ENCODE assay signal across 8 cellular contexts in the genomic region with DNA sequence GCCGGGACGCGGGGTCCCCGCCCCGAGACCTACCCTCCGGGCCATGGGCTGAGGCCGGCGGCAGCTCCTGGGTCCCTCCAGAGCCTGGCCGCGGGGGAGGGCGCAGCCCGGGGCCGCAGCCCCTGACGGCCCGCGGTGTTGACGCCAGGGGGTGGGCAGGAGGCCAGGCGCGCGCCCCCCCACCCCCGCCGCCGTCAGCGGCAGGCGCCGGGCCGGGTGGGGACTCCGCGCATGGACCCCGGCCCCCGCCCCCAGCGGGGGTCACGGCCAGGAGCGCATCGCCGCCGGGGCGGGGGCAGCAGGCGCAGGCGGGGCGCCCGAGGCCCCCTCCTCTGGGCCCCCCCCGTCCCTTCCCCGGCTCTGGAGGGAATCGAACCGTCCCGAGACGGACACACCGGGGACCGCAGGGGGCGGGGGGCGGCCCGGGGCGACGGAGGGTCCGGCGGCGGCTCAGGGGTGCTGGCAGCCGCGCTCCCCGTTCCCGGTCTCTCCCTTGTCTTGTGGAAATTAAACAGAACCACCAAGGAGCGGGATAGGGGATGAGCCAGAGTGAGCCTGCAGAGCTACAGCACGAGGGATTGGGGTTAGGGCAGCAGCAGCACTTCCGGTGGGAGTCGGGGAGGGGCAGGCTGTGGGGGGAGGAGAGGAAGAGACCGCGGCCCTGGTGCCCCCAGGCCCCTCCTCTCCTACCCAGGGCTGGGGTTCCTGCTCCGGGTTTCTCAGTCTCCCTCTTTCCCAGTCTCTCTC. TPM values are rescaled to one million over a fixed set of nuclear protein-coding genes. Genes with fewer than 3 reads are reported as not detected.
DNase-seq lines count a peak whose midpoint lies in the region; ATAC-seq, FAIRE-seq and TF ChIP-seq lines count a peak whose summit lies in the region.

A gene (minus strand): TSS at position 491 of the 747 bp plus-strand sequence. CDS start 446 bp downstream, at position 45.

- no peak for ATAC-seq in activated CD4-positive, alpha-beta T cell treated with anti-CD3 and anti-CD28 coated beads for 36 hours
- ATAC-seq in GM19395 (IDR thresholded peaks at IDR 0.05; ENCODE audit: unreplicated experiment): no peak

- H4K20me1 ChIP-seq in neural cell (ENCODE audit: insufficient read depth): no peaks in the 10 kb centered on the region

- H3K27me3 ChIP-seq in HUES6 (ENCODE audit: control insufficient read depth, insufficient read depth, low read length) (peaks cover 74% of the 10 kb centered on the region), endocrine pancreas (ENCODE audit: control insufficient read depth, insufficient read depth, low read length) (peaks cover 4% of the 10 kb centered on the region), neural cell (ENCODE audit: insufficient read depth, low read depth, low read length) (no peaks in the 10 kb centered on the region)

- no peaks in the 10 kb centered on the region for H3F3A ChIP-seq in neural cell (ENCODE audit: insufficient read depth, low read length, poor library complexity, severe bottlenecking)

- peaks cover 20% of the 10 kb centered on the region for H3K79me2 ChIP-seq in neural cell (replicated peaks; ENCODE audit: insufficient read depth, low read length)

- peaks cover 73% of the 10 kb centered on the region for H3K27me3 Mint-ChIP-seq in activated CD4-positive, alpha-beta T cell treated with anti-CD3 and anti-CD28 coated beads for 36 hours

- no peak for FAIRE-seq in RCC 7860 (lab: Jason Lieb, UNC)

- no peaks in the 10 kb centered on the region for H3K9me3 Mint-ChIP-seq in activated CD4-positive, alpha-beta T cell treated with anti-CD3 and anti-CD28 coated beads for 36 hours (ENCODE audit: low read depth)

- H3K4me1 Mint-ChIP-seq in activated CD4-positive, alpha-beta T cell treated with anti-CD3 and anti-CD28 coated beads for 36 hours: peaks cover 35% of the 10 kb centered on the region

- H3K4me3 Mint-ChIP-seq in activated CD4-positive, alpha-beta T cell treated with anti-CD3 and anti-CD28 coated beads for 36 hours: no peak within 1 kb of the TSS

- peaks cover 45% of the 10 kb centered on the region for H3K4me1 ChIP-seq in HUES6 (ENCODE audit: control insufficient read depth, insufficient read depth, low read length)
- no peaks in the 10 kb centered on the region for H3K4me1 ChIP-seq in endocrine pancreas (ENCODE audit: control insufficient read depth, insufficient read depth, low read length)

- H3K4me3 ChIP-seq in HUES6 (ENCODE audit: low read depth, low read length) (peak within 1 kb of the TSS; percentile 76), endocrine pancreas (ENCODE audit: control insufficient read depth, insufficient read depth, low read length) (no peak within 1 kb of the TSS), neural cell (ENCODE audit: low read length) (peak within 1 kb of the TSS; percentile 91)

- no peaks in the 10 kb centered on the region for H3K9me2 ChIP-seq in neural cell (ENCODE audit: insufficient read depth, low read length)

- H2AFZ ChIP-seq in neural cell (ENCODE audit: low read depth, low read length): peak within 1 kb of the TSS; percentile 27

- CTCF ChIA-PET in activated CD4-positive, alpha-beta T cell treated with anti-CD3 and anti-CD28 coated beads for 36 hours (lab: Charles Lee): interaction anchor here (1.1 kb wide), 1 partner anchor 9 kb away, joined by 4 read pairs; no protein-coding TSS in a partner anchor

- no peak for TF ChIP-seq CTCF in neural cell (IDR thresholded peaks at IDR 0.05; ENCODE audit: poor library complexity, severe bottlenecking)

- H3K4me2 ChIP-seq in neural cell (ENCODE audit: low read length): peak within 1 kb of the TSS; percentile 97

- H3K27ac ChIP-seq in HUES6 (ENCODE audit: low read depth, low read length): no peak within 1 kb of the TSS
- peak within 1 kb of the TSS; percentile 83 for H3K27ac ChIP-seq in neural cell (ENCODE audit: low read length)

- peak; percentile 60 for DNase-seq in AG20443 (ENCODE audit: low spot score)
- no peak for DNase-seq in activated CD4-positive, alpha-beta T cell treated with anti-CD3 and anti-CD28 coated beads for 36 hours
- no peak for DNase-seq in RCC 7860 (ENCODE audit: low spot score)
- DNase-seq in HUDEP-2 (lab: John Stamatoyannopoulos, UW; ENCODE audit: unreplicated experiment in 76 of 76): no peak

- H3K36me3 ChIP-seq in HUES6 (ENCODE audit: control insufficient read depth, insufficient read depth, low read length) (peaks cover 13% of the 10 kb centered on the region), endocrine pancreas (ENCODE audit: control insufficient read depth, insufficient read depth, low read length) (no peaks in the 10 kb centered on the region), neural cell (ENCODE audit: insufficient read depth, low read length) (no peaks in the 10 kb centered on the region)

- TF ChIP-seq EP300 in neural cell (conservative IDR thresholded peaks at IDR 0.05; ENCODE audit: poor library complexity, severe bottlenecking): no peak

- POLR2A ChIA-PET in activated CD4-positive, alpha-beta T cell treated with anti-CD3 and anti-CD28 coated beads for 36 hours (lab: Charles Lee): no interaction called here

- H3K27ac Mint-ChIP-seq in activated CD4-positive, alpha-beta T cell treated with anti-CD3 and anti-CD28 coated beads for 36 hours: no peak within 1 kb of the TSS

- intact Hi-C loops in activated CD4-positive, alpha-beta T cell treated with anti-CD3 and anti-CD28 coated beads for 36 hours (cut with DNase I, micrococcal nuclease): no loop called here

- no peaks in the 10 kb centered on the region for H3K36me3 Mint-ChIP-seq in activated CD4-positive, alpha-beta T cell treated with anti-CD3 and anti-CD28 coated beads for 36 hours (ENCODE audit: low read depth)

- no peaks in the 10 kb centered on the region for H3K9me3 ChIP-seq in HUES6 (ENCODE audit: control insufficient read depth, insufficient read depth, low read depth, low read length)
- H3K9me3 ChIP-seq in endocrine pancreas (ENCODE audit: control insufficient read depth, low read length): no peaks in the 10 kb centered on the region
- no peaks in the 10 kb centered on the region for H3K9me3 ChIP-seq in neural cell (ENCODE audit: low read length)

- H3K9ac ChIP-seq in HUES6 (ENCODE audit: low read length) (peak within 1 kb of the TSS; percentile 45), endocrine pancreas (ENCODE audit: control insufficient read depth, insufficient read depth, low read length) (peak within 1 kb of the TSS; percentile 38), neural cell (ENCODE audit: low read length) (peak within 1 kb of the TSS; percentile 94)

- TF ChIP-seq RAD21 in neural cell (conservative IDR thresholded peaks at IDR 0.05): no peak

TF ChIP-seq in neural cell, 6 proteins besides CTCF, POLR2A, EP300 and RAD21:
- TF ChIP-seq POLR2AphosphoS5 (IDR thresholded peaks at IDR 0.05) (no peak), SMC3 (conservative IDR thresholded peaks at IDR 0.05; ENCODE audit: poor library complexity) (no peak), EZH2 (IDR thresholded peaks at IDR 0.05; ENCODE audit: borderline replicate concordance, insufficient read depth, low read length, poor library complexity, severe bottlenecking) (no peak)
- TF ChIP-seq, protein P1, sequence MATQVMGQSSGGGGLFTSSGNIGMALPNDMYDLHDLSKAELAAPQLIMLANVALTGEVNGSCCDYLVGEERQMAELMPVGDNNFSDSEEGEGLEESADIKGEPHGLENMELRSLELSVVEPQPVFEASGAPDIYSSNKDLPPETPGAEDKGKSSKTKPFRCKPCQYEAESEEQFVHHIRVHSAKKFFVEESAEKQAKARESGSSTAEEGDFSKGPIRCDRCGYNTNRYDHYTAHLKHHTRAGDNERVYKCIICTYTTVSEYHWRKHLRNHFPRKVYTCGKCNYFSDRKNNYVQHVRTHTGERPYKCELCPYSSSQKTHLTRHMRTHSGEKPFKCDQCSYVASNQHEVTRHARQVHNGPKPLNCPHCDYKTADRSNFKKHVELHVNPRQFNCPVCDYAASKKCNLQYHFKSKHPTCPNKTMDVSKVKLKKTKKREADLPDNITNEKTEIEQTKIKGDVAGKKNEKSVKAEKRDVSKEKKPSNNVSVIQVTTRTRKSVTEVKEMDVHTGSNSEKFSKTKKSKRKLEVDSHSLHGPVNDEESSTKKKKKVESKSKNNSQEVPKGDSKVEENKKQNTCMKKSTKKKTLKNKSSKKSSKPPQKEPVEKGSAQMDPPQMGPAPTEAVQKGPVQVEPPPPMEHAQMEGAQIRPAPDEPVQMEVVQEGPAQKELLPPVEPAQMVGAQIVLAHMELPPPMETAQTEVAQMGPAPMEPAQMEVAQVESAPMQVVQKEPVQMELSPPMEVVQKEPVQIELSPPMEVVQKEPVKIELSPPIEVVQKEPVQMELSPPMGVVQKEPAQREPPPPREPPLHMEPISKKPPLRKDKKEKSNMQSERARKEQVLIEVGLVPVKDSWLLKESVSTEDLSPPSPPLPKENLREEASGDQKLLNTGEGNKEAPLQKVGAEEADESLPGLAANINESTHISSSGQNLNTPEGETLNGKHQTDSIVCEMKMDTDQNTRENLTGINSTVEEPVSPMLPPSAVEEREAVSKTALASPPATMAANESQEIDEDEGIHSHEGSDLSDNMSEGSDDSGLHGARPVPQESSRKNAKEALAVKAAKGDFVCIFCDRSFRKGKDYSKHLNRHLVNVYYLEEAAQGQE (IDR thresholded peaks at IDR 0.05; ENCODE audit: borderline replicate concordance): no peak

RNA-seq across cellular contexts. Expression of the gene that starts here (rescaled TPM):
- polyA plus RNA-seq in neural cell: 357 and 379 TPM in 2 replicates
- polyA minus RNA-seq in neural cell: 171 and 197 TPM in 2 replicates
- total RNA-seq in activated CD4-positive, alpha-beta T cell treated with anti-CD3 and anti-CD28 coated beads for 36 hours: under 1 TPM in 1 of 2 experiments, not detected in 1; 0.28 TPM

Comparison
In these comparisons a context has a peak if more than half of its experiments do, and no peak if none do; other contexts are left out.
1. H3K9ac ChIP-seq: peak in every context shown above with its lines; median percentile 94 in neural cell; 45 in HUES6; 38 in endocrine pancreas.